Comparison of ENCODE assay signal across 8 cellular contexts in genomic region chr14:61103541-61104339, GRCh38.
A peak's percentile ranks its signal among the peaks of the same experiment; 100 is the strongest.
DNase-seq lines count a peak whose midpoint lies in the region; ATAC-seq, FAIRE-seq and TF ChIP-seq lines count a peak whose summit lies in the region.

No MANE protein-coding gene starts in this region.

- no peak overlapping the region for H4K5ac ChIP-seq in H1 (ENCODE audit: insufficient read length, low read depth, low read length)

- FAIRE-seq in RCC 7860 (lab: Jason Lieb, UNC) (peak; percentile 70), H1 (lab: Jason Lieb, UNC) (no peak)

- no peak for TF ChIP-seq CTCF in H1 (IDR thresholded peaks at IDR 0.05; ENCODE audit: control extremely low read depth in 1 of 3, insufficient read depth in 1 of 3, low read depth in 1 of 3, low read length in 3 of 3)
- TF ChIP-seq CTCF in CD8-positive, alpha-beta T cell (IDR thresholded peaks at IDR 0.05), result no peak

- no peak overlapping the region for H3K4me3 Mint-ChIP-seq in activated CD4-positive, alpha-beta T cell treated with anti-CD3 and anti-CD28 coated beads for 36 hours
- no peak overlapping the region for H3K4me3 Mint-ChIP-seq in CD8-positive, alpha-beta T cell

- H3K14ac ChIP-seq in H1 (ENCODE audit: insufficient read length), result no peak overlapping the region

- H2BK12ac ChIP-seq in H1 (ENCODE audit: low read depth, low read length), result peak overlapping the region; percentile 96

- no peaks in the 10 kb centered on the region for H3K79me2 ChIP-seq in H1 (ENCODE audit: control insufficient read depth in 1 of 2, insufficient read depth in 2 of 2, low read length in 2 of 2)

- no peak for TF ChIP-seq EP300 in H1 (IDR thresholded peaks at IDR 0.05; ENCODE audit: borderline replicate concordance in 1 of 2, low read depth in 2 of 2, low read length in 2 of 2)

- intact Hi-C loops in activated CD4-positive, alpha-beta T cell treated with anti-CD3 and anti-CD28 coated beads for 36 hours (cut with DNase I, micrococcal nuclease), result loop anchor here in 1 of 2 experiments (1.0 kb wide), 1 partner anchor 75 kb away; no protein-coding TSS in a partner anchor
- intact Hi-C loops in CD8-positive, alpha-beta T cell (cut with DNase I, micrococcal nuclease), result no loop called here

- no peak overlapping the region for H4K8ac ChIP-seq in H1 (ENCODE audit: extremely low read depth, insufficient read depth, low read length)

- H3K23me2 ChIP-seq in H1 (ENCODE audit: low read depth, low read length), result no peaks in the 10 kb centered on the region

- H3K4ac ChIP-seq in H1 (replicated peaks; ENCODE audit: insufficient read length, low read depth, low read length), result no peak overlapping the region

- POLR2A ChIA-PET in activated CD4-positive, alpha-beta T cell treated with anti-CD3 and anti-CD28 coated beads for 36 hours (lab: Charles Lee), result no interaction called here
- POLR2A ChIA-PET in H1 (lab: Charles Lee; ENCODE audit: partially characterized antibody), result no interaction called here
- POLR2A ChIA-PET in CD8-positive, alpha-beta T cell (lab: Charles Lee), result no interaction called here

- peak overlapping the region; percentile 67; the same call in 1 of the 2 replicates for H2BK15ac ChIP-seq in H1 (ENCODE audit: low read length)

- H3K56ac ChIP-seq in H1 (replicated peaks; ENCODE audit: insufficient read length, low read depth, low read length), result no peak overlapping the region

- no peak overlapping the region for H3K23ac ChIP-seq in H1 (ENCODE audit: insufficient read length)

- no peak overlapping the region for H3K4me3 ChIP-seq in H1 (ENCODE audit: extremely low read depth in 1 of 4, insufficient read depth in 2 of 4, low read depth in 3 of 4, low read length in 4 of 4)
- no peak overlapping the region for H3K4me3 ChIP-seq in CD8-positive, alpha-beta T cell (ENCODE audit: low read depth, low read length)

- CTCF ChIA-PET in activated CD4-positive, alpha-beta T cell treated with anti-CD3 and anti-CD28 coated beads for 36 hours (lab: Charles Lee), result interaction anchor here (0.6 to 0.8 kb wide), 3 partner anchors 24 to 228 kb away, joined by 3 read pairs; no protein-coding TSS in a partner anchor
- CTCF ChIA-PET in H1 (lab: Charles Lee; ENCODE audit: partially characterized antibody), result interaction anchor here (1.0 to 1.9 kb wide), 3 partner anchors 12 to 100 kb away, joined by 3 to 4 read pairs (median 3); no protein-coding TSS in a partner anchor
- CTCF ChIA-PET in CD8-positive, alpha-beta T cell (lab: Charles Lee), result no interaction called here

- peak overlapping the region; percentile 98; the same call in 1 of the 2 replicates for H2BK5ac ChIP-seq in H1 (ENCODE audit: low read depth, low read length)

- ATAC-seq in activated CD4-positive, alpha-beta T cell treated with anti-CD3 and anti-CD28 coated beads for 36 hours, result peak; percentile 82
- ATAC-seq in HG02884 (IDR thresholded peaks at IDR 0.05; ENCODE audit: unreplicated experiment), result peak; percentile 80
- no peak for ATAC-seq in CD8-positive, alpha-beta T cell
- no peak for ATAC-seq in HG03521 (IDR thresholded peaks at IDR 0.05; ENCODE audit: unreplicated experiment)

- H3K79me1 ChIP-seq in H1 (ENCODE audit: low read depth, low read length), result no peaks in the 10 kb centered on the region

- H2BK20ac ChIP-seq in H1 (ENCODE audit: low read length), result peak overlapping the region; percentile 97; the same call in 1 of the 2 replicates

- H3K4me1 ChIP-seq in H1 (replicated peaks in 1 of 4; ENCODE audit: control insufficient read depth in 3 of 4, insufficient read depth in 4 of 4, low read length in 3 of 4), result peaks cover 15 to 37% (median 32%) of the 10 kb centered on the region in 4 experiments
- no peaks in the 10 kb centered on the region for H3K4me1 ChIP-seq in CD8-positive, alpha-beta T cell (ENCODE audit: insufficient read depth, low read length)

- H4K91ac ChIP-seq in H1 (replicated peaks; ENCODE audit: insufficient read length, low read length), result peak overlapping the region; percentile 5

- H3K27me3 ChIP-seq in H1 (replicated peaks in 1 of 4; ENCODE audit: control insufficient read depth in 3 of 4, extremely low read depth in 1 of 4, insufficient read depth in 3 of 4, low read length in 3 of 4), result no peaks in the 10 kb centered on the region
- no peaks in the 10 kb centered on the region for H3K27me3 ChIP-seq in CD8-positive, alpha-beta T cell (ENCODE audit: insufficient read depth, low read length)

- H3K36me3 Mint-ChIP-seq in activated CD4-positive, alpha-beta T cell treated with anti-CD3 and anti-CD28 coated beads for 36 hours (ENCODE audit: low read depth), result no peaks in the 10 kb centered on the region
- H3K36me3 Mint-ChIP-seq in CD8-positive, alpha-beta T cell, result no peaks in the 10 kb centered on the region

- H2AK5ac ChIP-seq in H1 (ENCODE audit: low read depth, low read length), result no peak overlapping the region; the same call in 1 of the 2 replicates

- H3K27me3 Mint-ChIP-seq in activated CD4-positive, alpha-beta T cell treated with anti-CD3 and anti-CD28 coated beads for 36 hours, result no peaks in the 10 kb centered on the region
- no peaks in the 10 kb centered on the region for H3K27me3 Mint-ChIP-seq in CD8-positive, alpha-beta T cell (ENCODE audit: low read depth)

- peak overlapping the region; percentile 28; the same call in 1 of the 2 replicates for H2AFZ ChIP-seq in H1 (ENCODE audit: low read length)

- no peak for TF ChIP-seq POLR2A in H1 (IDR thresholded peaks at IDR 0.05; ENCODE audit: control extremely low read depth in 1 of 2, low read depth in 2 of 2, low read length in 2 of 2)

- no peak overlapping the region; a peak in 2 of 4 replicates for H3K4me2 ChIP-seq in H1 (ENCODE audit: insufficient read depth in 1 of 2, low read depth in 2 of 2, low read length in 2 of 2)

- H3K9me3 Mint-ChIP-seq in activated CD4-positive, alpha-beta T cell treated with anti-CD3 and anti-CD28 coated beads for 36 hours (ENCODE audit: low read depth), result no peaks in the 10 kb centered on the region
- H3K9me3 Mint-ChIP-seq in CD8-positive, alpha-beta T cell, result no peaks in the 10 kb centered on the region

- TF ChIP-seq RAD21 in H1 (IDR thresholded peaks at IDR 0.05 in 1 of 2, conservative IDR thresholded peaks at IDR 0.05 in 1 of 2; ENCODE audit: low read depth in 2 of 2, low read length in 2 of 2), result no peak

- no peaks in the 10 kb centered on the region for H4K20me1 ChIP-seq in H1 (replicated peaks in 1 of 2; ENCODE audit: control insufficient read depth in 1 of 2, insufficient read depth in 2 of 2, low read length in 2 of 2)

- H3K9me3 ChIP-seq in H1 (ENCODE audit: insufficient read depth in 2 of 2, low read depth in 1 of 2, low read length in 1 of 2), result peaks cover 2 to 5% of the 10 kb centered on the region in 2 experiments; a peak in 3 of 4 replicates
- H3K9me3 ChIP-seq in CD8-positive, alpha-beta T cell (ENCODE audit: low read length), result no peaks in the 10 kb centered on the region

- no peak overlapping the region; the same call in 1 of the 2 replicates for H3K27ac ChIP-seq in H1 (ENCODE audit: low read depth, low read length)
- H3K27ac ChIP-seq in CD8-positive, alpha-beta T cell (ENCODE audit: low read depth, low read length), result no peak overlapping the region

- peaks cover 24% of the 10 kb centered on the region for H3K4me1 Mint-ChIP-seq in activated CD4-positive, alpha-beta T cell treated with anti-CD3 and anti-CD28 coated beads for 36 hours
- H3K4me1 Mint-ChIP-seq in CD8-positive, alpha-beta T cell (ENCODE audit: low read depth), result no peaks in the 10 kb centered on the region

- peak overlapping the region; percentile 4 for H2BK120ac ChIP-seq in H1 (replicated peaks; ENCODE audit: low read depth, low read length)

- peaks cover 0 to 1% (median 0%) of the 10 kb centered on the region in 4 experiments; a peak in 1 of 8 replicates for H3K36me3 ChIP-seq in H1 (ENCODE audit: control insufficient read depth in 2 of 4, insufficient read depth in 4 of 4, low read length in 3 of 4)
- H3K36me3 ChIP-seq in CD8-positive, alpha-beta T cell (ENCODE audit: insufficient read depth, low read length), result no peaks in the 10 kb centered on the region

- H3K18ac ChIP-seq in H1 (ENCODE audit: extremely low read depth, low read length), result peak overlapping the region; percentile 39

- 65% methylated on average over 11 of the region's 11 CpGs; no CpG with 5 or more reads in 1 of the 2 experiments for WGBS in H1 (ENCODE audit: extremely low coverage in 1 of 2, insufficient coverage in 1 of 2, insufficient read length in 1 of 2, insufficient replicate concordance in 2 of 2, low coverage in 1 of 2, low lambda C conversion rate in 2 of 2, missing lambda C conversion rate in 1 of 2), 2 experiments

- H3K9ac ChIP-seq in H1 (replicated peaks in 1 of 4; ENCODE audit: extremely low read depth in 1 of 4, low read depth in 3 of 4, low read length in 3 of 4), result no peak overlapping the region; a peak in 2 of 7 replicates

- peak; percentile 62 for DNase-seq in activated CD4-positive, alpha-beta T cell treated with anti-CD3 and anti-CD28 coated beads for 36 hours
- DNase-seq in activated CD4-positive, alpha-beta T cell treated with anti-CD3 and anti-CD28 coated beads, Interleukin-2, amount 50 U/mL, for 4 hours, result no peak
- DNase-seq in RCC 7860 (ENCODE audit: low spot score) (peak; percentile 87), H1 (ENCODE audit: low read depth in 1 of 2, low spot score in 2 of 2) (peak; percentile 47 to 54), myocyte (ENCODE audit: low read depth) (peak; percentile 95)
- DNase-seq in CD8-positive, alpha-beta T cell, result no peak

- peak overlapping the region; percentile 29 for H3K27ac Mint-ChIP-seq in activated CD4-positive, alpha-beta T cell treated with anti-CD3 and anti-CD28 coated beads for 36 hours
- no peak overlapping the region for H3K27ac Mint-ChIP-seq in CD8-positive, alpha-beta T cell

TF ChIP-seq in H1, 55 proteins besides CTCF, POLR2A, EP300 and RAD21 (continues in another document):
- TF ChIP-seq GABPA (IDR thresholded peaks at IDR 0.05; ENCODE audit: borderline replicate concordance, insufficient read depth, low read length) (no peak), JUN (IDR thresholded peaks at IDR 0.05; ENCODE audit: low read depth, low read length) (0 out of 2 replicates have a peak, but pooled peaks have one; percentile 63), CTBP2 (IDR thresholded peaks at IDR 0.05; ENCODE audit: borderline replicate concordance, insufficient read depth, insufficient read length, low read length) (no peak), MAFK (IDR thresholded peaks at IDR 0.05; ENCODE audit: low read depth, low read length) (no peak), RXRA (IDR thresholded peaks at IDR 0.05; ENCODE audit: insufficient read depth, low read depth, low read length) (no peak), ASH2L (IDR thresholded peaks at IDR 0.05; ENCODE audit: low read length) (peak; percentile 48), CBX5 (IDR thresholded peaks at IDR 0.05; ENCODE audit: low read depth, low read length) (no peak), YY1 (IDR thresholded peaks at IDR 0.05; ENCODE audit: low read depth, low read length) (peak; percentile 59), SRF (IDR thresholded peaks at IDR 0.05; ENCODE audit: low read depth, low read length) (no peak), FOSL1 (IDR thresholded peaks at IDR 0.05; ENCODE audit: insufficient read depth, low read depth, low read length) (no peak), JUND (IDR thresholded peaks at IDR 0.05; ENCODE audit: low read length) (peak; percentile 92), ZNF274 (IDR thresholded peaks at IDR 0.05; ENCODE audit: borderline replicate concordance, extremely low read depth, low read length) (no peak), EGR1 (IDR thresholded peaks at IDR 0.05; ENCODE audit: borderline replicate concordance, low read depth, low read length) (no peak)

Comparison
In these comparisons a context has a peak if more than half of its experiments do, and no peak if none do; other contexts are left out.
1. DNase-seq: peak in activated CD4-positive, alpha-beta T cell treated with anti-CD3 and anti-CD28 coated beads for 36 hours (single experiment), RCC 7860 (single experiment), H1 (2 of 2) and myocyte (single experiment); none in activated CD4-positive, alpha-beta T cell treated with anti-CD3 and anti-CD28 coated beads, Interleukin-2, amount 50 U/mL, for 4 hours (0 of 2) and CD8-positive, alpha-beta T cell (0 of 7).
2. ATAC-seq: peak in activated CD4-positive, alpha-beta T cell treated with anti-CD3 and anti-CD28 coated beads for 36 hours (single experiment) and HG02884 (single experiment); none in CD8-positive, alpha-beta T cell (single experiment) and HG03521 (single experiment).